Comparison of ENCODE assay signal across 35 cellular contexts in genomic region chr3:195744437-195744836, GRCh38. TPM values are rescaled to one million over a fixed set of nuclear protein-coding genes. Genes with fewer than 3 reads are reported as not detected.
"Had no signal": no experiment of that assay in that cellular context is flagged by ENCODE, and none has a peak within 500 bp of the region (broad histone marks: within the 10 kb centered on the region; RNA-seq: fewer than 3 reads in every experiment).

No MANE protein-coding gene starts in this region.

- DNase-seq: Karpas-422, Kasumi-1, MG63, MM.1S, MV-4-11, NCI-H1048, NCI-H1092, NCI-H1092 treated with DMSO at 0.1 percent for 48 hours, NCI-H1105, NCI-H1105 treated with DMSO at 0.1 percent for 48 hours, NCI-H1417, NCI-H1417 treated with DMSO at 0.1 percent for 48 hours, NCI-H1436, NCI-H1436 treated with DMSO at 0.1 percent for 48 hours, NCI-H146, NCI-H1694, NCI-H1694 treated with DMSO at 0.1 percent for 48 hours, NCI-H187, NCI-H187 treated with DMSO at 0.1 percent for 48 hours, NCI-H1930, NCI-H2029, NCI-H2029 treated with DMSO at 0.1 percent for 48 hours, NCI-H2081, NCI-H2081 treated with DMSO at 0.1 percent for 48 hours, NCI-H2107, NCI-H2171, NCI-H2171 treated with DMSO at 0.1 percent for 48 hours, NCI-H2227 treated with DMSO at 0.1 percent for 48 hours, NCI-H226, NCI-H345, NCI-H446, NCI-H446 treated with DMSO at 0.1 percent for 48 hours, NCI-H510A, NCI-H510A treated with DMSO at 0.1 percent for 48 hours had no signal

- H3K36me3 ChIP-seq: MG63 had no signal

- H3K4me3 ChIP-seq: MG63 had no signal

- H3K9me3 ChIP-seq: MG63 had no signal

RNA-seq across cellular contexts. Expression of gene MUC20, which starts 23.7 kb away (rescaled TPM):
- total RNA-seq: LHCN-M2 had no signal
